In genomic region chr15:74174966-74175270, GRCh38 we compare ENCODE assay signal across 1 cellular context.
TF ChIP-seq lines count a peak whose summit lies in the region.

No MANE protein-coding gene starts in this region.

TF ChIP-seq in GM23338, 12 proteins besides CTCF, POLR2A, EP300 and RAD21 (continued from another document):
- TF ChIP-seq ZNF462 (CRISPR knock-in tag; IDR thresholded peaks at IDR 0.05), result no peak
- TF ChIP-seq EZH2phosphoT487 (IDR thresholded peaks at IDR 0.05; ENCODE audit: unreplicated experiment), result no peak
- no peak for TF ChIP-seq JUNB (IDR thresholded peaks at IDR 0.05; ENCODE audit: unreplicated experiment)
- TF ChIP-seq EZH2 (IDR thresholded peaks at IDR 0.05; ENCODE audit: low read depth, unreplicated experiment), result no peak
- TF ChIP-seq ZNF331 (CRISPR knock-in tag; IDR thresholded peaks at IDR 0.05; ENCODE audit: low read depth), result no peak
- no peak for TF ChIP-seq ETS1 (IDR thresholded peaks at IDR 0.05)
- TF ChIP-seq ZNF114 (CRISPR knock-in tag; IDR thresholded peaks at IDR 0.05), result no peak
- no peak for TF ChIP-seq STAT1 (IDR thresholded peaks at IDR 0.05; ENCODE audit: unreplicated experiment)
- no peak for TF ChIP-seq NANOG (IDR thresholded peaks at IDR 0.05; ENCODE audit: borderline replicate concordance)
- no peak for TF ChIP-seq POLR2AphosphoS5 (IDR thresholded peaks at IDR 0.05; ENCODE audit: low read depth)
